In the genomic region with DNA sequence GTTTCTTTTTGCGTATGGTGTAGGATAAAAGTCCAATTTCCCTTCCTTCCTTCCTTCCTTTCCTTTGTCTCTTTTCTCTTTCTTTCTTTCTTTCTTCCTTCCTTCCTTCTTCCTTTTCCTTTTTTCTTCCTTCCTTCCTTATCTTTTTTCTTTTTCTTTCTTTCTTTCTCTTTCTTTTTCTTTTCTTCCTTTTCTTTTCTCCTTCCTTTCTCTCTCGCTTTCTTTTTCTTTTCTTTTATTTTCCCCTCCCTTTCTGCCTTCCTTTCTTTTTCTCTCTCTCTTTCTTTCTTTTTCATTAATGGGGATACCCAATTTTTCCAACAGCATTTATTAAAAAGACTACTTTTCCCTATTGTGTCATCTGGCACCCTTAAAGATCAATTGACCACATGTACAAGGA, we compare ENCODE assay signal across 10 cellular contexts.
"Had no signal": no experiment of that assay in that cellular context is flagged by ENCODE, and none has a peak within 500 bp of the region (broad histone marks: within the 10 kb centered on the region; RNA-seq: fewer than 3 reads in every experiment).

No MANE protein-coding gene starts in this region.

- DNase-seq: GM23248, GOT3, H9, HCEC 1CT, HFFc6, IMR-90, Karpas-422, KBM-7 had no signal

- H3K9me3 Mint-ChIP-seq: H9 had no signal

- H3K27ac Mint-ChIP-seq: H9, HFFc6 had no signal

- H3K9ac ChIP-seq: GM23248, KMS-11 had no signal

- H3K4me1 Mint-ChIP-seq: H9 had no signal

- H3K4me2 ChIP-seq: KMS-11 had no signal

- H2AFZ ChIP-seq: GM23248 had no signal

- H3K4me3 ChIP-seq: GM23248 had no signal

- H3K4me3 Mint-ChIP-seq: H9, HFFc6 had no signal

- H3K27ac ChIP-seq: GM23248, KMS-11 had no signal

- FAIRE-seq: HTR-8/SVneo had no signal
